ENCODE assay signal across 13 cellular contexts in the genomic region with DNA sequence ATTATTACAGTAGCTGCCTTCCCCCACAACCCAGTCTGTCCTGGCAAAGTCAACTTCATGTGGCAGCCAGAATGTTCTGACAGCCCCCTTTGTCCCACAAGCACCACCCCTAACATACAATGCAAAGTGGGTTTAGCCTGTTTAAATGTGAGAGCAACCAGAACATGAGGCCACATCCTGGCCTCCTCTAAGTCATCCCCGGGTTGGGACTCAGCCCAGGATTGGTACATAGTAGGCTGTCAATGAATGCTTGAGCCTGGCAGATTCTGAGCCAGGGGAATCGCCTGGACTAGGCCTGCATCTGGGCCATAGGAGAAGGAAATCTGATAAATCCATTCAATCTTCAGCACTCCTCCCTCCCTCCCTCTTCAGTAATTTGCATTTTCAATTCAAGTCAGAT. TPM values are rescaled to one million over a fixed set of nuclear protein-coding genes. Genes with fewer than 3 reads are reported as not detected.
DNase-seq lines count a peak whose midpoint lies in the region; ATAC-seq, FAIRE-seq and TF ChIP-seq lines count a peak whose summit lies in the region.
"Had no signal": no experiment of that assay in that cellular context is flagged by ENCODE, and none has a peak within 500 bp of the region (broad histone marks: within the 10 kb centered on the region; RNA-seq: fewer than 3 reads in every experiment).

No MANE protein-coding gene starts in this region.

- no peak for ATAC-seq in HG02885 (IDR thresholded peaks at IDR 0.05; ENCODE audit: poor library complexity, unreplicated experiment)
- ATAC-seq: left cardiac atrium had no signal

- peak overlapping the region; percentile 4; the same call in 1 of the 2 replicates for H2AFZ ChIP-seq in H1 (ENCODE audit: low read length)

- peaks cover 11% of the 10 kb centered on the region for H3K23me2 ChIP-seq in H1 (ENCODE audit: low read depth, low read length)

- peak overlapping the region; percentile 82 for H2BK12ac ChIP-seq in H1 (ENCODE audit: low read depth, low read length)

- H3K4me2 ChIP-seq in H1 (ENCODE audit: insufficient read depth in 1 of 2, low read depth in 2 of 2, low read length in 2 of 2), result no peak overlapping the region

- H3K36me3 ChIP-seq in H1 (ENCODE audit: control insufficient read depth in 2 of 4, insufficient read depth in 4 of 4, low read length in 3 of 4), result no peaks in the 10 kb centered on the region
- H3K36me3 ChIP-seq: ovary had no signal

- H3K23ac ChIP-seq in H1 (ENCODE audit: insufficient read length), result no peak overlapping the region

- H3K56ac ChIP-seq in H1 (replicated peaks; ENCODE audit: insufficient read length, low read depth, low read length), result no peak overlapping the region

- H3K27me3 Mint-ChIP-seq in activated CD4-positive, alpha-beta T cell treated with anti-CD3 and anti-CD28 coated beads, Interleukin-2, amount 10 ng/mL, durations not matched to agents 24 days and 14 days, result no peaks in the 10 kb centered on the region

- CTCF ChIA-PET in H1 (lab: Charles Lee; ENCODE audit: partially characterized antibody), result interaction anchor here (0.8 to 14.6 kb wide), 7 partner anchors 8 to 57 kb away, joined by 3 to 169 read pairs (median 6); no protein-coding TSS in a partner anchor

- no peak overlapping the region for H2BK120ac ChIP-seq in H1 (replicated peaks; ENCODE audit: low read depth, low read length)

- no peaks in the 10 kb centered on the region for H3K36me3 Mint-ChIP-seq in activated CD4-positive, alpha-beta T cell treated with anti-CD3 and anti-CD28 coated beads, Interleukin-2, amount 10 ng/mL, durations not matched to agents 24 days and 14 days (ENCODE audit: low read depth)

- H4K91ac ChIP-seq in H1 (replicated peaks; ENCODE audit: insufficient read length, low read length), result no peak overlapping the region

- peak overlapping the region; percentile 6 for H3K4ac ChIP-seq in H1 (replicated peaks; ENCODE audit: insufficient read length, low read depth, low read length)

- no peak overlapping the region for H3K9ac ChIP-seq in H1 (replicated peaks in 1 of 4; ENCODE audit: extremely low read depth in 1 of 4, low read depth in 3 of 4, low read length in 3 of 4)

- H3K9me3 Mint-ChIP-seq in activated CD4-positive, alpha-beta T cell treated with anti-CD3 and anti-CD28 coated beads, Interleukin-2, amount 10 ng/mL, durations not matched to agents 24 days and 14 days, result no peaks in the 10 kb centered on the region

- no peak for FAIRE-seq in H1 (lab: Jason Lieb, UNC)

- H3K9me3 ChIP-seq in H1 (ENCODE audit: insufficient read depth in 2 of 2, low read depth in 1 of 2, low read length in 1 of 2), result no peaks in the 10 kb centered on the region
- H3K9me3 ChIP-seq: ovary had no signal

- no peak overlapping the region for H3K4me3 ChIP-seq in H1 (ENCODE audit: extremely low read depth in 1 of 4, insufficient read depth in 2 of 4, low read depth in 3 of 4, low read length in 4 of 4)
- H3K4me3 ChIP-seq in skin epidermis, result no peak overlapping the region
- H3K4me3 ChIP-seq: ovary had no signal

- no peak overlapping the region for H4K8ac ChIP-seq in H1 (ENCODE audit: extremely low read depth, insufficient read depth, low read length)

- H4K20me1 ChIP-seq in H1 (replicated peaks in 1 of 2; ENCODE audit: control insufficient read depth in 1 of 2, insufficient read depth in 2 of 2, low read length in 2 of 2), result no peaks in the 10 kb centered on the region

- H2BK5ac ChIP-seq in H1 (ENCODE audit: low read depth, low read length), result peak overlapping the region; percentile 63; the same call in 1 of the 2 replicates

- H2AK5ac ChIP-seq in H1 (ENCODE audit: low read depth, low read length), result no peak overlapping the region; the same call in 1 of the 2 replicates

- TF ChIP-seq EP300 in H1 (IDR thresholded peaks at IDR 0.05; ENCODE audit: borderline replicate concordance in 1 of 2, low read depth in 2 of 2, low read length in 2 of 2), result no peak

- in situ Hi-C loops in GM13977 (cut with MboI; ENCODE audit: low pct_unique_long_range_greater_than_20kb, low sequenced_read_pairs, unreplicated experiment), result no loop called here

- no peak overlapping the region for H4K5ac ChIP-seq in H1 (ENCODE audit: insufficient read length, low read depth, low read length)

- H3K18ac ChIP-seq in H1 (ENCODE audit: extremely low read depth, low read length), result no peak overlapping the region

- POLR2A ChIA-PET in H1 (lab: Charles Lee; ENCODE audit: partially characterized antibody), result interaction anchor here (1.1 kb wide), 1 partner anchor 9 kb away, joined by 3 read pairs; no protein-coding TSS in a partner anchor

- no peak for TF ChIP-seq POLR2A in H1 (IDR thresholded peaks at IDR 0.05; ENCODE audit: control extremely low read depth in 1 of 2, low read depth in 2 of 2, low read length in 2 of 2)

- TF ChIP-seq CTCF in H1 (IDR thresholded peaks at IDR 0.05; ENCODE audit: control extremely low read depth in 1 of 3, insufficient read depth in 1 of 3, low read depth in 1 of 3, low read length in 3 of 3) (no peak), GM13977 (IDR thresholded peaks at IDR 0.05; ENCODE audit: extremely low read depth, insufficient read depth, missing control alignments) (no peak), GM20000 (IDR thresholded peaks at IDR 0.05; ENCODE audit: extremely low read depth, missing control alignments) (no peak)

- H3K27ac Mint-ChIP-seq in activated CD4-positive, alpha-beta T cell treated with anti-CD3 and anti-CD28 coated beads, Interleukin-2, amount 10 ng/mL, durations not matched to agents 24 days and 14 days, result peak overlapping the region; percentile 94

- DNase-seq in activated CD4-positive, alpha-beta T cell treated with anti-CD3 and anti-CD28 coated beads, Interleukin-2, amount 10 ng/mL, durations not matched to agents 24 days and 14 days, result no peak
- no peak for DNase-seq in activated CD4-positive, alpha-beta T cell treated with anti-CD3 and anti-CD28 coated beads, Interleukin-2, amount 50 U/mL, for 1 hour
- DNase-seq in RPMI7951 (ENCODE audit: low read depth), result peak; percentile 69
- no peak for DNase-seq in H1 (ENCODE audit: low read depth in 1 of 2, low spot score in 2 of 2)
- DNase-seq in GM13977 (ENCODE audit: low spot score), result no peak
- DNase-seq in GM20000 (ENCODE audit: low spot score), result no peak
- DNase-seq: activated T-cell treated with anti-CD3 and anti-CD28 coated beads, Interleukin-2, amount 50 U/mL, for 1 hour; caudate nucleus; left cardiac atrium; NCI-H1694 had no signal

- H3K27me3 ChIP-seq in H1 (replicated peaks in 1 of 4; ENCODE audit: control insufficient read depth in 3 of 4, extremely low read depth in 1 of 4, insufficient read depth in 3 of 4, low read length in 3 of 4), result peaks cover 0 to under 1% (median 0%) of the 10 kb centered on the region in 4 experiments; a peak in 1 of 7 replicates
- H3K27me3 ChIP-seq: ovary had no signal

- H2BK20ac ChIP-seq in H1 (ENCODE audit: low read length), result peak overlapping the region; percentile 56; the same call in 1 of the 2 replicates

- H3K27ac ChIP-seq in H1 (ENCODE audit: low read depth, low read length) (no peak overlapping the region), skin epidermis (peak overlapping the region in 11 of 21 experiments; percentile 3 to 65 (median 48))
- H3K27ac ChIP-seq: ovary had no signal

- no peak for TF ChIP-seq RAD21 in H1 (IDR thresholded peaks at IDR 0.05 in 1 of 2, conservative IDR thresholded peaks at IDR 0.05 in 1 of 2; ENCODE audit: low read depth in 2 of 2, low read length in 2 of 2)

- H3K79me2 ChIP-seq in H1 (ENCODE audit: control insufficient read depth in 1 of 2, insufficient read depth in 2 of 2, low read length in 2 of 2), result no peaks in the 10 kb centered on the region

- H3K79me1 ChIP-seq in H1 (ENCODE audit: low read depth, low read length), result no peaks in the 10 kb centered on the region

- H3K4me3 Mint-ChIP-seq in activated CD4-positive, alpha-beta T cell treated with anti-CD3 and anti-CD28 coated beads, Interleukin-2, amount 10 ng/mL, durations not matched to agents 24 days and 14 days, result peak overlapping the region; percentile 44

- H3K14ac ChIP-seq in H1 (ENCODE audit: insufficient read length), result no peak overlapping the region

- peak overlapping the region; percentile 75; the same call in 1 of the 2 replicates for H2BK15ac ChIP-seq in H1 (ENCODE audit: low read length)

- H3K4me1 Mint-ChIP-seq in activated CD4-positive, alpha-beta T cell treated with anti-CD3 and anti-CD28 coated beads, Interleukin-2, amount 10 ng/mL, durations not matched to agents 24 days and 14 days, result peaks cover 47% of the 10 kb centered on the region

- WGBS in H1 (ENCODE audit: extremely low coverage in 1 of 2, insufficient coverage in 1 of 2, insufficient read length in 1 of 2, insufficient replicate concordance in 2 of 2, low coverage in 1 of 2, low lambda C conversion rate in 2 of 2, missing lambda C conversion rate in 1 of 2), 2 experiments, result 91% methylated on average over 2 of the region's 2 CpGs; no CpG with 5 or more reads in 1 of the 2 experiments

- H3K4me1 ChIP-seq in H1 (replicated peaks in 1 of 4; ENCODE audit: control insufficient read depth in 3 of 4, insufficient read depth in 4 of 4, low read length in 3 of 4), result peaks cover 9 to 19% (median 15%) of the 10 kb centered on the region in 4 experiments

- intact Hi-C loops in activated CD4-positive, alpha-beta T cell treated with anti-CD3 and anti-CD28 coated beads, Interleukin-2, amount 10 ng/mL, durations not matched to agents 24 days and 14 days (cut with micrococcal nuclease), result no loop called here

RNA-seq across cellular contexts. Expression of a gene that starts 4.3 kb away (rescaled TPM):
- 14.5 and 15.0 TPM in 2 replicates for total RNA-seq in activated CD4-positive, alpha-beta T cell treated with anti-CD3 and anti-CD28 coated beads, Interleukin-2, amount 10 ng/mL, durations not matched to agents 24 days and 14 days
- total RNA-seq in RPMI7951 (2014; rRNA removed; shearing (Covaris generic)), result 213 and 279 TPM in 2 replicates
- 21.7 and 24.2 TPM in 2 replicates for total RNA-seq in H1 (2021; fragmentation: NEBNext Ultra II Directional; extraction: Animal tissue kit (Norgen Biotek cat#: 25700))
- 24.0 and 34.4 TPM in 2 replicates for polyA plus RNA-seq in H1 (2011; rRNA removed)
- 23.6 TPM for polyA plus RNA-seq in H1 (2011; cell fraction: cytosol; rRNA removed)
- polyA plus RNA-seq in H1 (2011; cell fraction: nucleus; rRNA removed), result 46.6 TPM
- 22.1 to 30.6 TPM (median 25.9 TPM) in 4 replicates for polyA plus RNA-seq in H1 (2012, experiment 1 of 2)
- polyA plus RNA-seq in H1 (2012, experiment 2 of 2), result 18.4 TPM
- polyA plus RNA-seq in H1 (2013, experiment 1 of 2), result 35.2 TPM
- 29.2 TPM for polyA plus RNA-seq in H1 (2013, experiment 2 of 2)
- 24.6 and 29.1 TPM in 2 replicates for polyA minus RNA-seq in H1 (2011; rRNA and poly(A)+ RNA removed)
- 32.7 TPM for polyA minus RNA-seq in H1 (2011; cell fraction: cytosol; rRNA and poly(A)+ RNA removed)
- polyA minus RNA-seq in H1 (2011; cell fraction: nucleus; rRNA and poly(A)+ RNA removed), result 31.4 TPM

RNA-seq across cellular contexts. Expression of a gene that starts 43.5 kb away (rescaled TPM):
- 10.9 and 11.8 TPM in 2 replicates for total RNA-seq in activated CD4-positive, alpha-beta T cell treated with anti-CD3 and anti-CD28 coated beads, Interleukin-2, amount 10 ng/mL, durations not matched to agents 24 days and 14 days
- total RNA-seq in RPMI7951 (2014; rRNA removed; shearing (Covaris generic)), result 13.9 and 19.2 TPM in 2 replicates
- total RNA-seq in H1 (2021; fragmentation: NEBNext Ultra II Directional; extraction: Animal tissue kit (Norgen Biotek cat#: 25700)), result 17.8 and 18.3 TPM in 2 replicates
- 121 and 154 TPM in 2 replicates for polyA plus RNA-seq in H1 (2011; rRNA removed)
- 49.3 TPM for polyA plus RNA-seq in H1 (2011; cell fraction: cytosol; rRNA removed)
- 74.7 TPM for polyA plus RNA-seq in H1 (2011; cell fraction: nucleus; rRNA removed)
- 14.5 to 28.8 TPM (median 21.8 TPM) in 4 replicates for polyA plus RNA-seq in H1 (2012, experiment 1 of 2)
- 16.0 TPM for polyA plus RNA-seq in H1 (2012, experiment 2 of 2)
- 17.4 TPM for polyA plus RNA-seq in H1 (2013, experiment 1 of 2)
- polyA plus RNA-seq in H1 (2013, experiment 2 of 2), result 17.7 TPM
- 63.4 and 70.8 TPM in 2 replicates for polyA minus RNA-seq in H1 (2011; rRNA and poly(A)+ RNA removed)
- polyA minus RNA-seq in H1 (2011; cell fraction: cytosol; rRNA and poly(A)+ RNA removed), result 22.0 TPM
- polyA minus RNA-seq in H1 (2011; cell fraction: nucleus; rRNA and poly(A)+ RNA removed), result 45.0 TPM

RNA-seq across cellular contexts. Expression of a gene that starts 56.6 kb away (rescaled TPM):
- 0.12 TPM in 1 of 2 replicates, not detected in the other for total RNA-seq in activated CD4-positive, alpha-beta T cell treated with anti-CD3 and anti-CD28 coated beads, Interleukin-2, amount 10 ng/mL, durations not matched to agents 24 days and 14 days
- total RNA-seq in RPMI7951 (2014; rRNA removed; shearing (Covaris generic)), result not detected in 2 replicates
- 0.15 TPM in 1 of 2 replicates, not detected in the other for total RNA-seq in H1 (2021; fragmentation: NEBNext Ultra II Directional; extraction: Animal tissue kit (Norgen Biotek cat#: 25700))
- polyA plus RNA-seq in H1 (2011; rRNA removed), result 0.06 and 0.20 TPM in 2 replicates
- 0.12 TPM for polyA plus RNA-seq in H1 (2011; cell fraction: cytosol; rRNA removed)
- polyA plus RNA-seq in H1 (2011; cell fraction: nucleus; rRNA removed), result 0.29 TPM
- 0.15 to 0.25 TPM (median 0.25 TPM) in 3 of 4 replicates, not detected in the other for polyA plus RNA-seq in H1 (2012, experiment 1 of 2)
- 0.35 TPM for polyA plus RNA-seq in H1 (2012, experiment 2 of 2)
- polyA plus RNA-seq in H1 (2013, experiment 1 of 2), result 0.12 TPM
- polyA plus RNA-seq in H1 (2013, experiment 2 of 2), result 0.17 TPM
- 0.09 and 0.10 TPM in 2 replicates for polyA minus RNA-seq in H1 (2011; rRNA and poly(A)+ RNA removed)
- polyA minus RNA-seq in H1 (2011; cell fraction: cytosol; rRNA and poly(A)+ RNA removed), result not detected
- 1.3 TPM for polyA minus RNA-seq in H1 (2011; cell fraction: nucleus; rRNA and poly(A)+ RNA removed)
